ENCODE assay signal across 8 cellular contexts in the genomic region with DNA sequence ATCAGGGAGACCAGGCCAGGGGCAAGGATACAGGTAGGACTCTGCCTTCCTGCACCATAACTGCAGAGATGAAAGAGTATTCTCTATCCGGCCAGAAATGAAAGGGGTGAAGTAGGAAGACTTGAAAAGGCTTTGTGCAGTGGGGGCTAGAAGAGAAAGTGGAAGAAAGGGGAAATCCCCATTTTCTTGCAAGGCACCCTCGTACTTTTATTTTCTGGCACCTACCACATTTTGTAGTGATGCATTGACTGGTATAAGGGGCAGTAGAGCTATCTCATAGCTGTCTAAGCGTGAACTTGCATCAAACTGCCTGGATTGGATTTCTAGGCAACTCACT. TPM values are rescaled to one million over a fixed set of nuclear protein-coding genes. Genes with fewer than 3 reads are reported as not detected.
A peak's percentile ranks its signal among the peaks of the same experiment; 100 is the strongest.
DNase-seq lines count a peak whose midpoint lies in the region; ATAC-seq and TF ChIP-seq lines count a peak whose summit lies in the region.

No MANE protein-coding gene starts in this region.

- H3K9me3 ChIP-seq in MM.1S (replicated peaks; ENCODE audit: insufficient read depth, low read length) = no peaks in the 10 kb centered on the region

- peak overlapping the region; percentile 39; the same call in 1 of the 2 replicates for H3K9ac ChIP-seq in MM.1S (ENCODE audit: low read length)

- H3K79me2 ChIP-seq in MM.1S (ENCODE audit: low read length) = peaks cover 22% of the 10 kb centered on the region

- H3K4me1 Mint-ChIP-seq in CD14-positive monocyte (peaks cover 56% of the 10 kb centered on the region), chondrocyte (ENCODE audit: low read depth) (peaks cover 40% of the 10 kb centered on the region), neural crest cell (peaks cover 29% of the 10 kb centered on the region)

- no peaks in the 10 kb centered on the region for H3K9me2 ChIP-seq in MM.1S (replicated peaks; ENCODE audit: insufficient read depth, low read length)

- H4K20me1 ChIP-seq in MM.1S (ENCODE audit: insufficient read depth, low read length) = no peaks in the 10 kb centered on the region; the same call in 1 of the 2 replicates

- no peak for TF ChIP-seq CTCF in CD14-positive monocyte (IDR thresholded peaks at IDR 0.05)
- TF ChIP-seq CTCF in MM.1S (IDR thresholded peaks at IDR 0.05; ENCODE audit: low read length) = no peak
- no peak for TF ChIP-seq CTCF in chondrocyte (IDR thresholded peaks at IDR 0.05)
- no peak for TF ChIP-seq CTCF in neural crest cell (conservative IDR thresholded peaks at IDR 0.05)

- DNase-seq in CD14-positive monocyte (ENCODE audit: low spot score) = no peak
- peak; percentile 31 for DNase-seq in MM.1S
- no peak for DNase-seq in chondrocyte (ENCODE audit: low spot score)
- DNase-seq in neural crest cell (ENCODE audit: low read depth, low spot score) = no peak
- no peak for DNase-seq in GDM1 (lab: John Stamatoyannopoulos, UW)
- no peak for DNase-seq in kidney glomerular epithelial cell (lab: John Stamatoyannopoulos, UW)

- H3K4me3 Mint-ChIP-seq in CD14-positive monocyte = peak overlapping the region; percentile 85 to 97
- peak overlapping the region; percentile 61 for H3K4me3 Mint-ChIP-seq in chondrocyte (ENCODE audit: unreplicated experiment)
- H3K4me3 Mint-ChIP-seq in neural crest cell = peak overlapping the region; percentile 83

- peak overlapping the region; percentile 78 for H3K4me3 ChIP-seq in MM.1S (ENCODE audit: low read length)

- ATAC-seq in GM19438 (IDR thresholded peaks at IDR 0.05; ENCODE audit: low read depth, unreplicated experiment) = peak; percentile 25
- no peak for ATAC-seq in GM18909 (IDR thresholded peaks at IDR 0.05; ENCODE audit: poor library complexity, unreplicated experiment)

- H3K27ac ChIP-seq in MM.1S (ENCODE audit: low read length) = no peak overlapping the region

- peaks cover 10% of the 10 kb centered on the region for H3K4me1 ChIP-seq in MM.1S (ENCODE audit: low read length)

- H3K36me3 Mint-ChIP-seq in CD14-positive monocyte = peaks cover 29 to 31% of the 10 kb centered on the region in 2 donors
- peaks cover 11% of the 10 kb centered on the region for H3K36me3 Mint-ChIP-seq in chondrocyte (ENCODE audit: low read depth)
- no peaks in the 10 kb centered on the region for H3K36me3 Mint-ChIP-seq in neural crest cell (ENCODE audit: low read depth)

- peak overlapping the region; percentile 93 for H2AFZ ChIP-seq in MM.1S (ENCODE audit: low read length)

- H3K27me3 Mint-ChIP-seq in CD14-positive monocyte (ENCODE audit: low read depth in 3 of 3) (peaks cover 0 to 3% (median 1%) of the 10 kb centered on the region in 3 donors), chondrocyte (ENCODE audit: low read depth) (no peaks in the 10 kb centered on the region), neural crest cell (ENCODE audit: low read depth) (peaks cover 18% of the 10 kb centered on the region)

- H3K36me3 ChIP-seq in MM.1S (replicated peaks; ENCODE audit: insufficient read depth, low read length) = no peaks in the 10 kb centered on the region

- H3K9me3 Mint-ChIP-seq in CD14-positive monocyte = no peaks in the 10 kb centered on the region
- H3K9me3 Mint-ChIP-seq in chondrocyte (ENCODE audit: low read depth) = no peaks in the 10 kb centered on the region
- H3K9me3 Mint-ChIP-seq in neural crest cell = no peaks in the 10 kb centered on the region

- H3K27ac Mint-ChIP-seq in CD14-positive monocyte (peak overlapping the region; percentile 73 to 96 (median 89)), chondrocyte (ENCODE audit: unreplicated experiment) (no peak overlapping the region), neural crest cell (ENCODE audit: unreplicated experiment) (no peak overlapping the region)

- peak overlapping the region; percentile 97 for H3K4me2 ChIP-seq in MM.1S (ENCODE audit: low read depth, low read length)

- no peaks in the 10 kb centered on the region for H3K27me3 ChIP-seq in MM.1S (replicated peaks; ENCODE audit: insufficient read depth, low read length)

- H3F3A ChIP-seq in MM.1S (ENCODE audit: insufficient read depth, low read length) = peaks cover 6% of the 10 kb centered on the region; the same call in 1 of the 2 replicates

- intact Hi-C loops in CD14-positive monocyte (cut with micrococcal nuclease) = loop anchor here (5.0 kb wide), 2 partner anchors 63 to 277 kb away; a partner anchor contains a TSS

RNA-seq across cellular contexts. Expression of a gene that starts 0.8 kb away (rescaled TPM):
- polyA plus RNA-seq in CD14-positive monocyte = 1 to 10 TPM; 1.7 to 3.0 TPM
- total RNA-seq in chondrocyte (30.5 to 31.7 TPM (median 30.5 TPM) in 3 replicates), neural crest cell (25.5 and 25.7 TPM in 2 replicates)

RNA-seq across cellular contexts. Expression of a gene that starts 35.8 kb away (rescaled TPM):
- under 1 TPM; 0.16 to 0.43 TPM for polyA plus RNA-seq in CD14-positive monocyte
- total RNA-seq in chondrocyte (54.2 to 84.9 TPM (median 54.8 TPM) in 3 replicates), neural crest cell (3.5 and 4.2 TPM in 2 replicates)

Comparison
In these comparisons a context has a peak if more than half of its experiments do, and no peak if none do; other contexts are left out.
1. H3K27ac Mint-ChIP-seq: peak in CD14-positive monocyte (7 of 7); none in chondrocyte (single experiment) and neural crest cell (single experiment).
2. RNA of a gene that starts 35.8 kb away (total RNA-seq): 54.2 to 84.9 TPM in chondrocyte; 3.5 to 4.2 TPM in neural crest cell; every median in the first group is over 10 times any median in the second.
3. Peak in every context shown above with its lines, with median percentiles within 50 percentile points of each other: H3K4me3 Mint-ChIP-seq.